23 cellular contexts compared by ENCODE assay signal in the genomic region with DNA sequence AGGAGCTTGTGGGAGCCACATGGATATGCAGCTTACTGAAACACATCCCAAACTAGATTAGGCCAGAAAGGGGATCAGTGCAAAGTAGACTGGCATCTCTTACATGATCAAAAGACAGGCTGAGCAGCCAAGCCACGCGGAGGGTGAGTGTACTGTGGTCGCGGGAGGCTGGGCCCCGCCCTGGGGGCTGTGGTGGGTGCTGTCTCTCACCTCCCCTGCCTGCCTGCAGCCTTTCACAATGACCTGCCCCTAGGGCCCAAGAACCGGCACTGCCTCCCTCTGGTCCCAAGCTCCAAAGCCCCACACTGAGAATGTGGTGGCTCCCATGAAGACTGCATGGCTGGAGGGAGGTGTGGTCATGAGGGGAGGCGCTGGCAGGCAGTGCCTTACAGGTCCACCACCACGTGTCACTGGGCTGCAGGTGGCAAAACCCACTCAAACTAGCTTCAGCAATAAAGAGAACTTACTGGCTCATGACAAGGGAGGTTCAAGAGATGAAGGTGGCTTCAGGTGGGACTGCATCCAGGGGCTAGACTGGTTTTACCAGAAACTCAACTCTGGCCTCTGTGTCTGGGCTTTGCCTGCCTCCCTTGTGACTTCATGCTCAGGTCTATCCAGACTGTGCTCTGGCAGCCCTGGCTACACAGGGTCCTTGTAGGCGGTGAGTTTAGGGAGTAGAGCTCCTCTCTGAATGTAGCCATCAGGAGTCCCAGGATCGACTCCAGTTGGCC. TPM values are rescaled to one million over a fixed set of nuclear protein-coding genes. Genes with fewer than 3 reads are reported as not detected.
DNase-seq lines count a peak whose midpoint lies in the region; ATAC-seq and TF ChIP-seq lines count a peak whose summit lies in the region.
"Had no signal": no experiment of that assay in that cellular context is flagged by ENCODE, and none has a peak within 500 bp of the region (broad histone marks: within the 10 kb centered on the region; RNA-seq: fewer than 3 reads in every experiment).

No MANE protein-coding gene starts in this region.

- H3K4me2 ChIP-seq in PC-9 (peak overlapping the region; percentile 20; the same call in 1 of the 2 replicates), mesendoderm (ENCODE audit: low read length) (no peak overlapping the region)

- no peaks in the 10 kb centered on the region for H3K4me1 Mint-ChIP-seq in activated T-cell treated with anti-CD3 and anti-CD28 coated beads, Interleukin-2, amount 50 U/mL, for 72 hours (ENCODE audit: low read depth)
- 0 out of 2 replicates have a peak, but pooled peaks cover 4% of the 10 kb centered on the region for H3K4me1 Mint-ChIP-seq in HFFc6 (ENCODE audit: low read depth)
- H3K4me1 Mint-ChIP-seq: activated CD4-positive, alpha-beta T cell treated with anti-CD3 and anti-CD28 coated beads for 36 hours; activated CD8-positive, alpha-beta memory T cell treated with anti-CD3 and anti-CD28 coated beads, Interleukin-2, amount 10 ng/mL, durations not matched to agents 7 days and 5 days; CD4-positive, CD25-positive, alpha-beta regulatory T cell; naive B cell had no signal

- no peak for DNase-seq in activated T-cell treated with anti-CD3 and anti-CD28 coated beads, Interleukin-2, amount 50 U/mL, for 72 hours
- DNase-seq in activated T-cell treated with anti-CD3 and anti-CD28 coated beads for 4 hours: no peak
- peak; percentile 28 to 62 for DNase-seq in PC-9
- peak; percentile 47 for DNase-seq in mesendoderm
- DNase-seq in HFFc6: no peak
- no peak for DNase-seq in AML-193 (lab: John Stamatoyannopoulos, UW)
- DNase-seq in erythroblast (lab: John Stamatoyannopoulos, UW): no peak
- DNase-seq: activated CD4-positive, alpha-beta T cell treated with anti-CD3 and anti-CD28 coated beads for 36 hours; activated CD8-positive, alpha-beta memory T cell treated with anti-CD3 and anti-CD28 coated beads, Interleukin-2, amount 10 ng/mL, durations not matched to agents 7 days and 5 days; activated gamma-delta T cell; amygdala; CD4-positive, CD25-positive, alpha-beta regulatory T cell; DMS79; effector CD8-positive, alpha-beta T cell; heart right ventricle; naive B cell; NCI-H2029 treated with DMSO at 0.1 percent for 48 hours; NCI-H69; T1000; testis had no signal

- H3K79me1 ChIP-seq in mesendoderm (ENCODE audit: low read length): no peaks in the 10 kb centered on the region

- no peak overlapping the region for H2BK5ac ChIP-seq in mesendoderm (ENCODE audit: low read length)

- no peaks in the 10 kb centered on the region for H3K36me3 Mint-ChIP-seq in activated T-cell treated with anti-CD3 and anti-CD28 coated beads, Interleukin-2, amount 50 U/mL, for 72 hours (ENCODE audit: insufficient read depth in 2 of 2)
- H3K36me3 Mint-ChIP-seq in HFFc6 (ENCODE audit: low read depth): peaks cover 15% of the 10 kb centered on the region
- H3K36me3 Mint-ChIP-seq: activated CD8-positive, alpha-beta memory T cell treated with anti-CD3 and anti-CD28 coated beads, Interleukin-2, amount 10 ng/mL, durations not matched to agents 7 days and 5 days; CD4-positive, CD25-positive, alpha-beta regulatory T cell; naive B cell had no signal

- ATAC-seq in activated T-cell treated with anti-CD3 and anti-CD28 coated beads, Interleukin-2, amount 50 U/mL, for 72 hours (replicated peaks in 1 of 2): peak; percentile 18 to 43
- ATAC-seq in GM19452 (IDR thresholded peaks at IDR 0.05; ENCODE audit: unreplicated experiment): no peak
- ATAC-seq: activated CD4-positive, alpha-beta T cell treated with anti-CD3 and anti-CD28 coated beads for 36 hours; activated CD8-positive, alpha-beta memory T cell treated with anti-CD3 and anti-CD28 coated beads, Interleukin-2, amount 10 ng/mL, durations not matched to agents 7 days and 5 days; Panc1 had no signal

- H3K18ac ChIP-seq in mesendoderm (ENCODE audit: low read length): no peak overlapping the region

- no peak overlapping the region for H2BK15ac ChIP-seq in mesendoderm (replicated peaks; ENCODE audit: low read depth)

- H3K4me3 Mint-ChIP-seq in activated T-cell treated with anti-CD3 and anti-CD28 coated beads, Interleukin-2, amount 50 U/mL, for 72 hours: no peak overlapping the region
- no peak overlapping the region for H3K4me3 Mint-ChIP-seq in HFFc6
- H3K4me3 Mint-ChIP-seq: activated CD4-positive, alpha-beta T cell treated with anti-CD3 and anti-CD28 coated beads for 36 hours; activated CD8-positive, alpha-beta memory T cell treated with anti-CD3 and anti-CD28 coated beads, Interleukin-2, amount 10 ng/mL, durations not matched to agents 7 days and 5 days; CD4-positive, CD25-positive, alpha-beta regulatory T cell; naive B cell had no signal

- no peak overlapping the region for H3K4ac ChIP-seq in mesendoderm (ENCODE audit: low read depth, low read length)

- intact Hi-C loops in PC-9 (cut with micrococcal nuclease; ENCODE audit: unreplicated experiment): no loop called here

- CTCF ChIA-PET in PC-9 (lab: Charles Lee): no interaction called here

- BruUV-seq in PC-9 (replicated peaks; lab: Mats Ljungman, UMichigan): no TSS peak

- no peaks in the 10 kb centered on the region for H3K27me3 ChIP-seq in PC-9 (ENCODE audit: insufficient read depth, low read depth)
- H3K27me3 ChIP-seq in mesendoderm (ENCODE audit: insufficient read depth, low read length, poor library complexity): no peaks in the 10 kb centered on the region
- H3K27me3 ChIP-seq: heart right ventricle, testis had no signal

- no peak overlapping the region for H3K27ac Mint-ChIP-seq in activated T-cell treated with anti-CD3 and anti-CD28 coated beads, Interleukin-2, amount 50 U/mL, for 72 hours
- no peak overlapping the region for H3K27ac Mint-ChIP-seq in HFFc6
- H3K27ac Mint-ChIP-seq: activated CD4-positive, alpha-beta T cell treated with anti-CD3 and anti-CD28 coated beads for 36 hours; activated CD8-positive, alpha-beta memory T cell treated with anti-CD3 and anti-CD28 coated beads, Interleukin-2, amount 10 ng/mL, durations not matched to agents 7 days and 5 days; CD4-positive, CD25-positive, alpha-beta regulatory T cell had no signal

- H2BK120ac ChIP-seq in mesendoderm (ENCODE audit: low read depth, low read length): no peak overlapping the region

- no peaks in the 10 kb centered on the region for H3K27me3 Mint-ChIP-seq in activated T-cell treated with anti-CD3 and anti-CD28 coated beads, Interleukin-2, amount 50 U/mL, for 72 hours (ENCODE audit: low read depth)
- H3K27me3 Mint-ChIP-seq in HFFc6 (ENCODE audit: insufficient read depth): peaks cover 1% of the 10 kb centered on the region; the same call in 1 of the 2 replicates
- H3K27me3 Mint-ChIP-seq: CD4-positive, CD25-positive, alpha-beta regulatory T cell had no signal

- peaks cover 22% of the 10 kb centered on the region for H3K4me1 ChIP-seq in PC-9 (replicated peaks; ENCODE audit: insufficient read depth)
- no peaks in the 10 kb centered on the region for H3K4me1 ChIP-seq in mesendoderm (ENCODE audit: control insufficient read depth, low read depth, low read length)
- H3K4me1 ChIP-seq: testis had no signal

- no peaks in the 10 kb centered on the region for H3K9me2 ChIP-seq in PC-9 (ENCODE audit: insufficient read depth)

- H3K27ac ChIP-seq in PC-9 (no peak overlapping the region), mesendoderm (ENCODE audit: low read depth, low read length) (no peak overlapping the region)
- H3K27ac ChIP-seq: heart right ventricle, SK-N-MC, testis had no signal

- POLR2A ChIA-PET in PC-9 (lab: Charles Lee; ENCODE audit: unreplicated experiment): interaction anchor here (0.6 kb wide), 1 partner anchor 260 kb away, joined by 3 read pairs; a partner anchor contains a TSS

- TF ChIP-seq CTCF in PC-9 (conservative IDR thresholded peaks at IDR 0.05) (no peak), HFFc6 (IDR thresholded peaks at IDR 0.05) (no peak)

- H4K20me1 ChIP-seq in PC-9 (ENCODE audit: insufficient read depth): no peaks in the 10 kb centered on the region

- no peak overlapping the region for H3K23ac ChIP-seq in mesendoderm (ENCODE audit: low read length)

- no peaks in the 10 kb centered on the region for H3K36me3 ChIP-seq in PC-9 (ENCODE audit: low read depth)
- no peaks in the 10 kb centered on the region for H3K36me3 ChIP-seq in mesendoderm (ENCODE audit: control insufficient read depth, insufficient read depth, low read length)
- H3K36me3 ChIP-seq: heart right ventricle had no signal

- peaks cover 0 to 2% of the 10 kb centered on the region in 2 donors for H3K9me3 Mint-ChIP-seq in activated T-cell treated with anti-CD3 and anti-CD28 coated beads, Interleukin-2, amount 50 U/mL, for 72 hours
- peaks cover 13% of the 10 kb centered on the region for H3K9me3 Mint-ChIP-seq in HFFc6

- no peak overlapping the region for H3K9ac ChIP-seq in mesendoderm (ENCODE audit: low read length)

- peaks cover 21% of the 10 kb centered on the region; the same call in 1 of the 2 replicates for H3F3A ChIP-seq in PC-9 (ENCODE audit: insufficient read depth, low read depth)

- no peak overlapping the region for H4K5ac ChIP-seq in mesendoderm (ENCODE audit: low read length)

- no peak overlapping the region for H2AK5ac ChIP-seq in mesendoderm (ENCODE audit: low read length)

- no peak overlapping the region for H3K4me3 ChIP-seq in PC-9
- no peak overlapping the region for H3K4me3 ChIP-seq in mesendoderm (ENCODE audit: low read length)
- H3K4me3 ChIP-seq: heart right ventricle, SK-N-MC, testis had no signal

- H3K9me3 ChIP-seq in PC-9 (ENCODE audit: insufficient read depth, low read depth): no peaks in the 10 kb centered on the region
- H3K9me3 ChIP-seq: testis had no signal

- no peak overlapping the region for H3K56ac ChIP-seq in mesendoderm (ENCODE audit: low read length)

- H2AFZ ChIP-seq in PC-9: no peak overlapping the region

- H4K8ac ChIP-seq in mesendoderm (ENCODE audit: low read depth, low read length): no peak overlapping the region

- TF ChIP-seq POLR2A in erythroblast (IDR thresholded peaks at IDR 0.05; ENCODE audit: low read length): no peak

- no CpG with 5 or more reads among the region's 10 CpGs for WGBS in mesendoderm (ENCODE audit: extremely low coverage, insufficient coverage, low lambda C conversion rate)

- H3K79me2 ChIP-seq in PC-9 (ENCODE audit: low read depth) (peaks cover 3% of the 10 kb centered on the region), mesendoderm (ENCODE audit: control insufficient read depth, insufficient read depth, low read length) (no peaks in the 10 kb centered on the region)

RNA-seq across cellular contexts. Expression of a gene that starts 27.4 kb away (rescaled TPM):
- total RNA-seq in activated T-cell treated with anti-CD3 and anti-CD28 coated beads, Interleukin-2, amount 50 U/mL, for 72 hours: 1 to 10 TPM; 4.1 to 4.2 TPM
- 44.4 and 50.4 TPM in 2 replicates for total RNA-seq in PC-9 (2021)
- 94.2 TPM for polyA plus RNA-seq in mesendoderm (2013, experiment 1 of 2)
- 90.0 TPM for polyA plus RNA-seq in mesendoderm (2013, experiment 2 of 2)
- total RNA-seq in HFFc6 (2021; fragmentation: NEBNext Ultra II Directional; extraction: Animal tissue kit (Norgen Biotek cat#: 25700)): 100 to 1,000 TPM in 5 of 6 experiments, 10 to 100 TPM in 1; 86.7 to 118 (median 108) TPM

Comparison
In these comparisons a context has a peak if more than half of its experiments do, and no peak if none do; other contexts are left out.
1. DNase-seq: peak in PC-9 (2 of 2) and mesendoderm (single experiment); none in activated T-cell treated with anti-CD3 and anti-CD28 coated beads, Interleukin-2, amount 50 U/mL, for 72 hours (0 of 2), activated T-cell treated with anti-CD3 and anti-CD28 coated beads for 4 hours (single experiment), HFFc6 (single experiment), AML-193 (0 of 2) and erythroblast (0 of 2).